16 cellular contexts compared by ENCODE assay signal in genomic region chr14:86781111-86781510, GRCh38.
"Had no signal": no experiment of that assay in that cellular context is flagged by ENCODE, and none has a peak within 500 bp of the region (broad histone marks: within the 10 kb centered on the region; RNA-seq: fewer than 3 reads in every experiment).

No MANE protein-coding gene starts in this region.

- H3K4me1 ChIP-seq: left ventricle myocardium inferior had no signal

- H3K27me3 ChIP-seq: cardiac muscle cell, neutrophil, tibial nerve had no signal

- DNase-seq: activated CD4-positive, alpha-beta T cell treated with anti-CD3 and anti-CD28 coated beads, Interleukin-2, amount 50 U/mL, for 1 hour; activated naive CD4-positive, alpha-beta T cell treated with Interleukin-2 at 50 U/mL for 16 hours; activated T-cell treated with anti-CD3 and anti-CD28 coated beads for 4 hours; hippocampal formation; kidney; left ventricle myocardium inferior; mucosa of descending colon; naive thymus-derived CD4-positive, alpha-beta T cell; posterior cingulate gyrus; stimulated activated CD4-positive, alpha-beta T cell treated with anti-CD3 and anti-CD28 coated beads, Interleukin-4, amount 100 ng/mL, for 4 hours; stimulated activated CD8-positive, alpha-beta memory T cell treated with anti-CD3 and anti-CD28 coated beads, Interleukin-4, amount 100 ng/mL, for 48 hours; stimulated activated naive CD4-positive, alpha-beta T cell treated with Interleukin-2 at 50 U/mL for 16 hours; substantia nigra had no signal

- H3K4me3 ChIP-seq: cardiac muscle cell, left ventricle myocardium inferior, mucosa of descending colon, tibial nerve had no signal

- ATAC-seq: mucosa of descending colon; naive thymus-derived CD4-positive, alpha-beta T cell had no signal

- H3K27ac ChIP-seq: cardiac muscle cell, left ventricle myocardium inferior, neutrophil, tibial nerve had no signal

- H3K36me3 ChIP-seq: cardiac muscle cell, left ventricle myocardium inferior, neutrophil, tibial nerve had no signal

- H3K9me3 ChIP-seq: left ventricle myocardium inferior, neutrophil, tibial nerve had no signal
